In the genomic region with DNA sequence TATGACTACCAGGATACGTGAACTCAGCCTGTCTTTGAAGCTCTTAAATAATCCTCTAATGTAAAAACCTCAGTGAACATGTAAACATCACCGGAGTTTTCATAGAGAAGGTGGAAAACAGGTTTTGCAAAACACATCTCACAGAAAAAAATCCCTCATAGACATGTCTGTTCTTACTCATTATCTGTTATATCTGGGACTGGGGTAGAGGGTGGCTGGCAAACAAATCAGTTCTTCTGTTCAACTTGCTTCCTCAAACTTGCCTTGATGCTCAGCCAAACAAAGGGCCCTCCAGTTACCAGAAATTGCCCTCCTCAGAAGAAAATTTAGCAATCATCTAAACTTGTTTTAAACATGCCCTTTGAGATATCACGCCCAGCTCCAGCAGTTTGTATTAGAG, we compare ENCODE assay signal across 1 cellular context.
TF ChIP-seq lines count a peak whose summit lies in the region.

No MANE protein-coding gene starts in this region.

TF ChIP-seq in GM23338, 12 proteins besides CTCF, POLR2A, EP300 and RAD21 (continued from another document):
- TF ChIP-seq, protein P1, sequence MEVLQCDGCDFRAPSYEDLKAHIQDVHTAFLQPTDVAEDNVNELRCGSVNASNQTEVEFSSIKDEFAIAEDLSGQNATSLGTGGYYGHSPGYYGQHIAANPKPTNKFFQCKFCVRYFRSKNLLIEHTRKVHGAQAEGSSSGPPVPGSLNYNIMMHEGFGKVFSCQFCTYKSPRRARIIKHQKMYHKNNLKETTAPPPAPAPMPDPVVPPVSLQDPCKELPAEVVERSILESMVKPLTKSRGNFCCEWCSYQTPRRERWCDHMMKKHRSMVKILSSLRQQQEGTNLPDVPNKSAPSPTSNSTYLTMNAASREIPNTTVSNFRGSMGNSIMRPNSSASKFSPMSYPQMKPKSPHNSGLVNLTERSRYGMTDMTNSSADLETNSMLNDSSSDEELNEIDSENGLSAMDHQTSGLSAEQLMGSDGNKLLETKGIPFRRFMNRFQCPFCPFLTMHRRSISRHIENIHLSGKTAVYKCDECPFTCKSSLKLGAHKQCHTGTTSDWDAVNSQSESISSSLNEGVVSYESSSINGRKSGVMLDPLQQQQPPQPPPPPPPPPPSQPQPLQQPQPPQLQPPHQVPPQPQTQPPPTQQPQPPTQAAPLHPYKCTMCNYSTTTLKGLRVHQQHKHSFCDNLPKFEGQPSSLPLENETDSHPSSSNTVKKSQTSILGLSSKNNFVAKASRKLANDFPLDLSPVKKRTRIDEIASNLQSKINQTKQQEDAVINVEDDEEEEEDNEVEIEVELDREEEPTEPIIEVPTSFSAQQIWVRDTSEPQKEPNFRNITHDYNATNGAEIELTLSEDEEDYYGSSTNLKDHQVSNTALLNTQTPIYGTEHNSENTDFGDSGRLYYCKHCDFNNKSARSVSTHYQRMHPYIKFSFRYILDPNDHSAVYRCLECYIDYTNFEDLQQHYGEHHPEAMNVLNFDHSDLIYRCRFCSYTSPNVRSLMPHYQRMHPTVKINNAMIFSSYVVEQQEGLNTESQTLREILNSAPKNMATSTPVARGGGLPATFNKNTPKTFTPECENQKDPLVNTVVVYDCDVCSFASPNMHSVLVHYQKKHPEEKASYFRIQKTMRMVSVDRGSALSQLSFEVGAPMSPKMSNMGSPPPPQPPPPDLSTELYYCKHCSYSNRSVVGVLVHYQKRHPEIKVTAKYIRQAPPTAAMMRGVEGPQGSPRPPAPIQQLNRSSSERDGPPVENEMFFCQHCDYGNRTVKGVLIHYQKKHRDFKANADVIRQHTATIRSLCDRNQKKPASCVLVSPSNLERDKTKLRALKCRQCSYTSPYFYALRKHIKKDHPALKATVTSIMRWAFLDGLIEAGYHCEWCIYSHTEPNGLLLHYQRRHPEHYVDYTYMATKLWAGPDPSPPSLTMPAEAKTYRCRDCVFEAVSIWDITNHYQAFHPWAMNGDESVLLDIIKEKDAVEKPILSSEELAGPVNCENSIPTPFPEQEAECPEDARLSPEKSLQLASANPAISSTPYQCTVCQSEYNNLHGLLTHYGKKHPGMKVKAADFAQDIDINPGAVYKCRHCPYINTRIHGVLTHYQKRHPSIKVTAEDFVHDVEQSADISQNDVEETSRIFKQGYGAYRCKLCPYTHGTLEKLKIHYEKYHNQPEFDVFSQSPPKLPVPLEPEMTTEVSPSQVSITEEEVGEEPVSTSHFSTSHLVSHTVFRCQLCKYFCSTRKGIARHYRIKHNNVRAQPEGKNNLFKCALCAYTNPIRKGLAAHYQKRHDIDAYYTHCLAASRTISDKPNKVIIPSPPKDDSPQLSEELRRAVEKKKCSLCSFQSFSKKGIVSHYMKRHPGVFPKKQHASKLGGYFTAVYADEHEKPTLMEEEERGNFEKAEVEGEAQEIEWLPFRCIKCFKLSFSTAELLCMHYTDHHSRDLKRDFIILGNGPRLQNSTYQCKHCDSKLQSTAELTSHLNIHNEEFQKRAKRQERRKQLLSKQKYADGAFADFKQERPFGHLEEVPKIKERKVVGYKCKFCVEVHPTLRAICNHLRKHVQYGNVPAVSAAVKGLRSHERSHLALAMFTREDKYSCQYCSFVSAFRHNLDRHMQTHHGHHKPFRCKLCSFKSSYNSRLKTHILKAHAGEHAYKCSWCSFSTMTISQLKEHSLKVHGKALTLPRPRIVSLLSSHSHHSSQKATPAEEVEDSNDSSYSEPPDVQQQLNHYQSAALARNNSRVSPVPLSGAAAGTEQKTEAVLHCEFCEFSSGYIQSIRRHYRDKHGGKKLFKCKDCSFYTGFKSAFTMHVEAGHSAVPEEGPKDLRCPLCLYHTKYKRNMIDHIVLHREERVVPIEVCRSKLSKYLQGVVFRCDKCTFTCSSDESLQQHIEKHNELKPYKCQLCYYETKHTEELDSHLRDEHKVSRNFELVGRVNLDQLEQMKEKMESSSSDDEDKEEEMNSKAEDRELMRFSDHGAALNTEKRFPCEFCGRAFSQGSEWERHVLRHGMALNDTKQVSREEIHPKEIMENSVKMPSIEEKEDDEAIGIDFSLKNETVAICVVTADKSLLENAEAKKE (CRISPR knock-in tag; IDR thresholded peaks at IDR 0.05) = no peak
- TF ChIP-seq EZH2phosphoT487 (IDR thresholded peaks at IDR 0.05; ENCODE audit: unreplicated experiment) = no peak
- no peak for TF ChIP-seq CREB1 (CRISPR knock-in tag; IDR thresholded peaks at IDR 0.05; ENCODE audit: low read depth)
- TF ChIP-seq JUNB (IDR thresholded peaks at IDR 0.05; ENCODE audit: unreplicated experiment) = no peak
- TF ChIP-seq, protein P2, sequence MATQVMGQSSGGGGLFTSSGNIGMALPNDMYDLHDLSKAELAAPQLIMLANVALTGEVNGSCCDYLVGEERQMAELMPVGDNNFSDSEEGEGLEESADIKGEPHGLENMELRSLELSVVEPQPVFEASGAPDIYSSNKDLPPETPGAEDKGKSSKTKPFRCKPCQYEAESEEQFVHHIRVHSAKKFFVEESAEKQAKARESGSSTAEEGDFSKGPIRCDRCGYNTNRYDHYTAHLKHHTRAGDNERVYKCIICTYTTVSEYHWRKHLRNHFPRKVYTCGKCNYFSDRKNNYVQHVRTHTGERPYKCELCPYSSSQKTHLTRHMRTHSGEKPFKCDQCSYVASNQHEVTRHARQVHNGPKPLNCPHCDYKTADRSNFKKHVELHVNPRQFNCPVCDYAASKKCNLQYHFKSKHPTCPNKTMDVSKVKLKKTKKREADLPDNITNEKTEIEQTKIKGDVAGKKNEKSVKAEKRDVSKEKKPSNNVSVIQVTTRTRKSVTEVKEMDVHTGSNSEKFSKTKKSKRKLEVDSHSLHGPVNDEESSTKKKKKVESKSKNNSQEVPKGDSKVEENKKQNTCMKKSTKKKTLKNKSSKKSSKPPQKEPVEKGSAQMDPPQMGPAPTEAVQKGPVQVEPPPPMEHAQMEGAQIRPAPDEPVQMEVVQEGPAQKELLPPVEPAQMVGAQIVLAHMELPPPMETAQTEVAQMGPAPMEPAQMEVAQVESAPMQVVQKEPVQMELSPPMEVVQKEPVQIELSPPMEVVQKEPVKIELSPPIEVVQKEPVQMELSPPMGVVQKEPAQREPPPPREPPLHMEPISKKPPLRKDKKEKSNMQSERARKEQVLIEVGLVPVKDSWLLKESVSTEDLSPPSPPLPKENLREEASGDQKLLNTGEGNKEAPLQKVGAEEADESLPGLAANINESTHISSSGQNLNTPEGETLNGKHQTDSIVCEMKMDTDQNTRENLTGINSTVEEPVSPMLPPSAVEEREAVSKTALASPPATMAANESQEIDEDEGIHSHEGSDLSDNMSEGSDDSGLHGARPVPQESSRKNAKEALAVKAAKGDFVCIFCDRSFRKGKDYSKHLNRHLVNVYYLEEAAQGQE (IDR thresholded peaks at IDR 0.05; ENCODE audit: unreplicated experiment) = no peak
- no peak for TF ChIP-seq ZNF114 (CRISPR knock-in tag; IDR thresholded peaks at IDR 0.05)
- TF ChIP-seq, protein P3, sequence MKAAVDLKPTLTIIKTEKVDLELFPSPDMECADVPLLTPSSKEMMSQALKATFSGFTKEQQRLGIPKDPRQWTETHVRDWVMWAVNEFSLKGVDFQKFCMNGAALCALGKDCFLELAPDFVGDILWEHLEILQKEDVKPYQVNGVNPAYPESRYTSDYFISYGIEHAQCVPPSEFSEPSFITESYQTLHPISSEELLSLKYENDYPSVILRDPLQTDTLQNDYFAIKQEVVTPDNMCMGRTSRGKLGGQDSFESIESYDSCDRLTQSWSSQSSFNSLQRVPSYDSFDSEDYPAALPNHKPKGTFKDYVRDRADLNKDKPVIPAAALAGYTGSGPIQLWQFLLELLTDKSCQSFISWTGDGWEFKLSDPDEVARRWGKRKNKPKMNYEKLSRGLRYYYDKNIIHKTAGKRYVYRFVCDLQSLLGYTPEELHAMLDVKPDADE (IDR thresholded peaks at IDR 0.05) = no peak
- no peak for TF ChIP-seq STAT1 (IDR thresholded peaks at IDR 0.05; ENCODE audit: unreplicated experiment)
- TF ChIP-seq POLR2AphosphoS5 (IDR thresholded peaks at IDR 0.05; ENCODE audit: low read depth) = no peak
- no peak for TF ChIP-seq NANOG (IDR thresholded peaks at IDR 0.05; ENCODE audit: borderline replicate concordance)
- no peak for TF ChIP-seq ZNF331 (CRISPR knock-in tag; IDR thresholded peaks at IDR 0.05; ENCODE audit: low read depth)
